In genomic region chr3:169929830-169930519, GRCh38 we compare ENCODE assay signal across 12 cellular contexts. TPM values are rescaled to one million over a fixed set of nuclear protein-coding genes. Genes with fewer than 3 reads are reported as not detected.
DNase-seq lines count a peak whose midpoint lies in the region; ATAC-seq and TF ChIP-seq lines count a peak whose summit lies in the region.
"Had no signal": no experiment of that assay in that cellular context is flagged by ENCODE, and none has a peak within 500 bp of the region (broad histone marks: within the 10 kb centered on the region; RNA-seq: fewer than 3 reads in every experiment).

No MANE protein-coding gene starts in this region.

- ATAC-seq in HCT116 (peak; percentile 83), HG03280 (IDR thresholded peaks at IDR 0.05; ENCODE audit: unreplicated experiment) (no peak)
- peak; percentile 49 for ATAC-seq in stimulated activated memory B cell treated with anti-CD40 and anti-IgM and Interleukin-4, amounts not matched to agents 10 μg/mL and 1 μg/mL and 100 μg/mL, for 72 hours

- no peaks in the 10 kb centered on the region for H3K27me3 ChIP-seq in HCT116 (ENCODE audit: insufficient read depth, low read length)
- H3K27me3 ChIP-seq: ascending aorta had no signal

- no peaks in the 10 kb centered on the region for H3K36me3 Mint-ChIP-seq in activated naive CD4-positive, alpha-beta T cell treated with anti-CD3 and anti-CD28 coated beads for 36 hours (ENCODE audit: low read depth)
- peaks cover 7% of the 10 kb centered on the region for H3K36me3 Mint-ChIP-seq in stimulated activated memory B cell treated with anti-CD40 and anti-IgM and Interleukin-4, amounts not matched to agents 10 μg/mL and 1 μg/mL and 100 μg/mL, for 72 hours

- H3K27ac ChIP-seq in HCT116 (ENCODE audit: low read depth, low read length) (no peak overlapping the region), OCI-LY7 (ENCODE audit: low read depth, low read length, poor library complexity, severe bottlenecking) (peak overlapping the region; percentile 86)
- H3K27ac ChIP-seq: ascending aorta, esophagus muscularis mucosa had no signal

- RAD21 ChIA-PET in HCT116 (lab: Charles Lee; ENCODE audit: low non-redundant PET in 1 of 2, low total read pairs in 2 of 2, uncharacterized antibody in 2 of 2, unreplicated experiment in 2 of 2) = interaction anchor here in 1 of 2 experiments (0.7 kb wide), 1 partner anchor 326 kb away, joined by 3 read pairs; no protein-coding TSS in a partner anchor

- CTCF ChIA-PET in activated naive CD4-positive, alpha-beta T cell treated with anti-CD3 and anti-CD28 coated beads for 36 hours (lab: Charles Lee) = interaction anchor here (1.2 to 1.3 kb wide), 2 partner anchors 37 to 91 kb away, joined by 3 read pairs; partner anchors contain the start of gene SEC62
- CTCF ChIA-PET in HCT116 (lab: Charles Lee) = no interaction called here
- CTCF ChIA-PET in OCI-LY7 (lab: Charles Lee; ENCODE audit: unreplicated experiment) = interaction anchor here (0.6 to 1.4 kb wide), 4 partner anchors 20 to 91 kb away, joined by 3 read pairs; partner anchors contain the start of gene SEC62

- H3K4me1 ChIP-seq in HCT116 (ENCODE audit: control insufficient read depth in 1 of 2, insufficient read depth in 2 of 2, low read length in 2 of 2) (no peaks in the 10 kb centered on the region), OCI-LY7 (ENCODE audit: insufficient read depth, low read length, poor library complexity, severe bottlenecking) (peaks cover 66% of the 10 kb centered on the region)
- H3K4me1 ChIP-seq: ascending aorta, esophagus muscularis mucosa had no signal

- H3K9ac ChIP-seq in HCT116 (ENCODE audit: low read length) = no peak overlapping the region

- no peaks in the 10 kb centered on the region for H3K9me2 ChIP-seq in HCT116 (ENCODE audit: insufficient read depth)
- no peaks in the 10 kb centered on the region for H3K9me2 ChIP-seq in OCI-LY7 (ENCODE audit: insufficient read depth, low read length)

- H3K9me3 ChIP-seq in HCT116 (ENCODE audit: control insufficient read depth in 1 of 2, insufficient read depth in 1 of 2, low read depth in 1 of 2, low read length in 2 of 2) (no peaks in the 10 kb centered on the region), OCI-LY7 (ENCODE audit: low read length) (no peaks in the 10 kb centered on the region)
- H3K9me3 ChIP-seq: ascending aorta, esophagus muscularis mucosa had no signal

- POLR2A ChIA-PET in HCT116 (lab: Charles Lee) = no interaction called here
- POLR2A ChIA-PET in OCI-LY7 (lab: Charles Lee) = interaction anchor here (0.6 to 24.3 kb wide), 12 partner anchors 14 to 705 kb away, joined by 3 to 559 read pairs (median 3); partner anchors contain the start of gene SEC62

- no peak for TF ChIP-seq POLR2A in HCT116 (IDR thresholded peaks at IDR 0.05; ENCODE audit: borderline replicate concordance, extremely low read depth, insufficient read depth, insufficient read length)

- H3K4me3 ChIP-seq in HCT116 (replicated peaks in 1 of 2; ENCODE audit: low read depth in 1 of 2, low read length in 2 of 2) (no peak overlapping the region), OCI-LY7 (ENCODE audit: low read depth, low read length, poor library complexity, severe bottlenecking) (no peak overlapping the region)
- H3K4me3 ChIP-seq: ascending aorta, esophagus muscularis mucosa had no signal

- TF ChIP-seq CTCF in HCT116 (IDR thresholded peaks at IDR 0.05 in 2 of 3, conservative IDR thresholded peaks at IDR 0.05 in 1 of 3; ENCODE audit: borderline replicate concordance in 1 of 3, insufficient read depth in 1 of 3, low read depth in 2 of 3, low read length in 2 of 3) (0 out of 6 replicates have a peak, but pooled peaks of 1 of the 3 experiments have one; percentile 13), OCI-LY7 (conservative IDR thresholded peaks at IDR 0.05; ENCODE audit: low read length) (peak; percentile 81)

- H4K20me1 ChIP-seq in HCT116 (ENCODE audit: insufficient read depth) (no peaks in the 10 kb centered on the region), OCI-LY7 (ENCODE audit: insufficient read depth, low read length) (no peaks in the 10 kb centered on the region)

- H2AFZ ChIP-seq in HCT116 (ENCODE audit: low read depth, low read length, poor library complexity, severe bottlenecking) = peak overlapping the region; percentile 65
- H2AFZ ChIP-seq in OCI-LY7 (ENCODE audit: low read length) = peak overlapping the region; percentile 53; the same call in 1 of the 2 replicates

- DNase-seq in activated naive CD4-positive, alpha-beta T cell treated with anti-CD3 and anti-CD28 coated beads for 36 hours = peak; percentile 50
- no peak for DNase-seq in activated naive CD4-positive, alpha-beta T cell (lab: John Stamatoyannopoulos, UW)
- peak; percentile 12 for DNase-seq in HCT116 (ENCODE audit: low read depth, low spot score)
- DNase-seq in OCI-LY7 (ENCODE audit: low spot score) = peak; percentile 84
- no peak for DNase-seq in COR-L47 (lab: John Stamatoyannopoulos, UW)
- DNase-seq in NCI-H1694 treated with DMSO at 0.1 percent for 48 hours (lab: John Stamatoyannopoulos, UW) = no peak
- DNase-seq: activated CD4-positive, alpha-beta memory T cell treated with anti-CD3 and anti-CD28 coated beads, Interleukin-2, amount 10 ng/mL, durations not matched to agents 7 days and 5 days had no signal

- no peak overlapping the region for H3K4me3 Mint-ChIP-seq in activated naive CD4-positive, alpha-beta T cell treated with anti-CD3 and anti-CD28 coated beads for 36 hours
- H3K4me3 Mint-ChIP-seq in stimulated activated memory B cell treated with anti-CD40 and anti-IgM and Interleukin-4, amounts not matched to agents 10 μg/mL and 1 μg/mL and 100 μg/mL, for 72 hours = no peak overlapping the region
- H3K4me3 Mint-ChIP-seq: activated CD4-positive, alpha-beta memory T cell treated with anti-CD3 and anti-CD28 coated beads, Interleukin-2, amount 10 ng/mL, durations not matched to agents 7 days and 5 days had no signal

- BruUV-seq in HCT116 (replicated peaks; lab: Mats Ljungman, UMichigan) (no TSS peak), OCI-LY7 (replicated peaks; lab: Mats Ljungman, UMichigan) (no TSS peak)

- no peaks in the 10 kb centered on the region for H3K27me3 Mint-ChIP-seq in activated naive CD4-positive, alpha-beta T cell treated with anti-CD3 and anti-CD28 coated beads for 36 hours (ENCODE audit: low read depth)
- no peaks in the 10 kb centered on the region for H3K27me3 Mint-ChIP-seq in stimulated activated memory B cell treated with anti-CD40 and anti-IgM and Interleukin-4, amounts not matched to agents 10 μg/mL and 1 μg/mL and 100 μg/mL, for 72 hours

- no peak overlapping the region for H3K27ac Mint-ChIP-seq in activated naive CD4-positive, alpha-beta T cell treated with anti-CD3 and anti-CD28 coated beads for 36 hours
- H3K27ac Mint-ChIP-seq in stimulated activated memory B cell treated with anti-CD40 and anti-IgM and Interleukin-4, amounts not matched to agents 10 μg/mL and 1 μg/mL and 100 μg/mL, for 72 hours = peak overlapping the region; percentile 94
- H3K27ac Mint-ChIP-seq: activated CD4-positive, alpha-beta memory T cell treated with anti-CD3 and anti-CD28 coated beads, Interleukin-2, amount 10 ng/mL, durations not matched to agents 7 days and 5 days had no signal

- intact Hi-C loops in activated naive CD4-positive, alpha-beta T cell treated with anti-CD3 and anti-CD28 coated beads for 36 hours (cut with micrococcal nuclease) = loop anchor here (1.0 kb wide), 3 partner anchors 36 to 124 kb away; partner anchors contain the start of gene SEC62
- intact Hi-C loops in HCT116 (cut with micrococcal nuclease) (no loop called here), OCI-LY7 (cut with micrococcal nuclease; ENCODE audit: unreplicated experiment) (loop anchor here (1.0 to 5.0 kb wide), 4 partner anchors 36 to 158 kb away; partner anchors contain the start of genes GPR160, MYNN and SEC62)

- H3K9me3 Mint-ChIP-seq in activated naive CD4-positive, alpha-beta T cell treated with anti-CD3 and anti-CD28 coated beads for 36 hours = no peaks in the 10 kb centered on the region
- H3K9me3 Mint-ChIP-seq in stimulated activated memory B cell treated with anti-CD40 and anti-IgM and Interleukin-4, amounts not matched to agents 10 μg/mL and 1 μg/mL and 100 μg/mL, for 72 hours = peaks cover 2% of the 10 kb centered on the region
- H3K9me3 Mint-ChIP-seq: activated CD4-positive, alpha-beta memory T cell treated with anti-CD3 and anti-CD28 coated beads, Interleukin-2, amount 10 ng/mL, durations not matched to agents 7 days and 5 days had no signal

- H3K36me3 ChIP-seq in HCT116 (ENCODE audit: control insufficient read depth in 1 of 2, insufficient read depth in 2 of 2, low read length in 2 of 2) (no peaks in the 10 kb centered on the region), OCI-LY7 (ENCODE audit: insufficient read depth, low read length) (no peaks in the 10 kb centered on the region)
- H3K36me3 ChIP-seq: ascending aorta, esophagus muscularis mucosa had no signal

- TF ChIP-seq RAD21 in HCT116 (IDR thresholded peaks at IDR 0.05; ENCODE audit: low read depth) = peak; percentile 43; the same call in 1 of the 2 replicates

- H3K4me1 Mint-ChIP-seq in activated naive CD4-positive, alpha-beta T cell treated with anti-CD3 and anti-CD28 coated beads for 36 hours (ENCODE audit: low read depth) = peaks cover 4% of the 10 kb centered on the region
- H3K4me1 Mint-ChIP-seq in stimulated activated memory B cell treated with anti-CD40 and anti-IgM and Interleukin-4, amounts not matched to agents 10 μg/mL and 1 μg/mL and 100 μg/mL, for 72 hours = peaks cover 52% of the 10 kb centered on the region

- H3K79me2 ChIP-seq in HCT116 (ENCODE audit: insufficient read depth, low read length) (no peaks in the 10 kb centered on the region), OCI-LY7 (ENCODE audit: insufficient read depth, low read depth, low read length) (peaks cover 4% of the 10 kb centered on the region; the same call in 1 of the 2 replicates)

- H3K4me2 ChIP-seq in HCT116 (ENCODE audit: low read length) (no peak overlapping the region), OCI-LY7 (ENCODE audit: low read length) (peak overlapping the region; percentile 80)

TF ChIP-seq in HCT116, 20 proteins besides CTCF, POLR2A, EP300 and RAD21 (continues in another document):
- TF ChIP-seq SP1 (IDR thresholded peaks at IDR 0.05; ENCODE audit: low read depth) = no peak
- no peak for TF ChIP-seq EZH2phosphoT487 (IDR thresholded peaks at IDR 0.05; ENCODE audit: borderline replicate concordance)
- TF ChIP-seq YY1 (IDR thresholded peaks at IDR 0.05; ENCODE audit: extremely low read depth, insufficient replicate concordance, low read depth, low read length) = no peak

RNA-seq across cellular contexts. Expression of gene SAMD7, which starts 18.6 kb away (rescaled TPM):
- total RNA-seq in activated naive CD4-positive, alpha-beta T cell treated with anti-CD3 and anti-CD28 coated beads for 36 hours = not detected
- total RNA-seq in HCT116 (2021; ENCODE audit: unreplicated experiment) (not detected), OCI-LY7 (2022) (0.93 and 0.96 TPM in 2 replicates)
- not detected in 2 replicates for polyA plus RNA-seq in HCT116 (2012)
- 0.23 and 1.1 TPM in 2 replicates for total RNA-seq in OCI-LY7 (2014; rRNA removed; shearing (Covaris generic))
- total RNA-seq: activated CD4-positive, alpha-beta memory T cell treated with anti-CD3 and anti-CD28 coated beads, Interleukin-2, amount 10 ng/mL, durations not matched to agents 7 days and 5 days; ascending aorta; esophagus muscularis mucosa; renal cortical epithelial cell had no signal

RNA-seq across cellular contexts. Expression of gene SEC62, which starts 36.6 kb away (rescaled TPM):
- total RNA-seq in activated naive CD4-positive, alpha-beta T cell treated with anti-CD3 and anti-CD28 coated beads for 36 hours = 10 to 100 TPM; 60.0 to 73.3 TPM
- 55.4 TPM for total RNA-seq in HCT116 (2021; ENCODE audit: unreplicated experiment)
- polyA plus RNA-seq in HCT116 (2012) = 26.2 and 38.2 TPM in 2 replicates
- 64.5 and 77.4 TPM in 2 replicates for total RNA-seq in OCI-LY7 (2014; rRNA removed; shearing (Covaris generic))
- 163 and 176 TPM in 2 replicates for total RNA-seq in OCI-LY7 (2022)

Comparison
In these comparisons a context has a peak if more than half of its experiments do, and no peak if none do; other contexts are left out.
1. DNase-seq: peak in activated naive CD4-positive, alpha-beta T cell treated with anti-CD3 and anti-CD28 coated beads for 36 hours (single experiment), HCT116 (single experiment) and OCI-LY7 (single experiment); none in activated naive CD4-positive, alpha-beta T cell (0 of 4), COR-L47 (single experiment) and NCI-H1694 treated with DMSO at 0.1 percent for 48 hours (single experiment).